Comparison of ENCODE assay signal across 9 cellular contexts in genomic region chr14:64761441-64762043, GRCh38. TPM values are rescaled to one million over a fixed set of nuclear protein-coding genes. Genes with fewer than 3 reads are reported as not detected.
DNase-seq lines count a peak whose midpoint lies in the region; ATAC-seq and TF ChIP-seq lines count a peak whose summit lies in the region.
"Had no signal": no experiment of that assay in that cellular context is flagged by ENCODE, and none has a peak within 500 bp of the region (broad histone marks: within the 10 kb centered on the region; RNA-seq: fewer than 3 reads in every experiment).

No MANE protein-coding gene starts in this region.

- H3K4me3 ChIP-seq in body of pancreas: no peak overlapping the region
- H3K4me3 ChIP-seq in kidney epithelial cell (ENCODE audit: low read depth, low read length): no peak overlapping the region
- no peak overlapping the region for H3K4me3 ChIP-seq in tibial artery

- H3K27ac ChIP-seq in body of pancreas: peak overlapping the region; percentile 68 to 86 (median 74)
- H3K27ac ChIP-seq in tibial artery: peak overlapping the region; percentile 81 to 83

- no peak for TF ChIP-seq POLR2A in body of pancreas (IDR thresholded peaks at IDR 0.05)

- no peak overlapping the region for H3K27ac Mint-ChIP-seq in stimulated activated naive B cell treated with anti-CD40 and anti-IgM and Interleukin-4, amounts not matched to agents 10 μg/mL and 1 μg/mL and 100 μg/mL, for 72 hours
- H3K27ac Mint-ChIP-seq: activated naive CD4-positive, alpha-beta T cell treated with anti-CD3 and anti-CD28 coated beads, Interleukin-2, amount 50 U/mL, for 72 hours had no signal

- peaks cover 27 to 31% of the 10 kb centered on the region in 2 donors for H3K4me1 Mint-ChIP-seq in stimulated activated naive B cell treated with anti-CD40 and anti-IgM and Interleukin-4, amounts not matched to agents 10 μg/mL and 1 μg/mL and 100 μg/mL, for 72 hours

- no peak overlapping the region for H3K4me3 Mint-ChIP-seq in stimulated activated naive B cell treated with anti-CD40 and anti-IgM and Interleukin-4, amounts not matched to agents 10 μg/mL and 1 μg/mL and 100 μg/mL, for 72 hours

- peaks cover 66% of the 10 kb centered on the region for H3K4me1 ChIP-seq in body of pancreas
- peaks cover 0 to 78% (median 65%) of the 10 kb centered on the region in 4 donors for H3K4me1 ChIP-seq in tibial artery

- H3K9me3 Mint-ChIP-seq in stimulated activated naive B cell treated with anti-CD40 and anti-IgM and Interleukin-4, amounts not matched to agents 10 μg/mL and 1 μg/mL and 100 μg/mL, for 72 hours: no peaks in the 10 kb centered on the region
- H3K9me3 Mint-ChIP-seq: activated naive CD4-positive, alpha-beta T cell treated with anti-CD3 and anti-CD28 coated beads, Interleukin-2, amount 50 U/mL, for 72 hours had no signal

- ATAC-seq in body of pancreas (no peak), GM18502 (IDR thresholded peaks at IDR 0.05; ENCODE audit: poor library complexity, unreplicated experiment) (no peak), HG02642 (IDR thresholded peaks at IDR 0.05; ENCODE audit: poor library complexity, unreplicated experiment) (no peak)
- no peak for ATAC-seq in stimulated activated naive B cell treated with anti-CD40 and anti-IgM and Interleukin-4, amounts not matched to agents 10 μg/mL and 1 μg/mL and 100 μg/mL, for 72 hours (replicated peaks)
- ATAC-seq: activated naive CD4-positive, alpha-beta T cell treated with anti-CD3 and anti-CD28 coated beads, Interleukin-2, amount 50 U/mL, for 72 hours had no signal

- H3K27me3 Mint-ChIP-seq in stimulated activated naive B cell treated with anti-CD40 and anti-IgM and Interleukin-4, amounts not matched to agents 10 μg/mL and 1 μg/mL and 100 μg/mL, for 72 hours: peaks cover 42 to 55% of the 10 kb centered on the region in 2 donors

- no peaks in the 10 kb centered on the region for H3K9me3 ChIP-seq in body of pancreas
- H3K9me3 ChIP-seq in tibial artery: no peaks in the 10 kb centered on the region

- WGBS in body of pancreas, 2 donors: 23 to 24% methylated on average over 5 of the region's 5 CpGs

- DNase-seq in NCI-H524 (lab: John Stamatoyannopoulos, UW) (peak; percentile 13 to 68), NCI-H524 treated with DMSO at 0.1 percent for 48 hours (lab: John Stamatoyannopoulos, UW) (no peak), body of pancreas (peak in 3 of 4 donors; percentile 44 to 61 (median 53)), kidney epithelial cell (ENCODE audit: low read depth) (no peak), tibial artery (peak in 1 of 2 donors; percentile 73)
- DNase-seq in stimulated activated naive B cell treated with anti-CD40 and anti-IgM and Interleukin-4, amounts not matched to agents 10 μg/mL and 1 μg/mL and 100 μg/mL, for 72 hours: no peak

- TF ChIP-seq CTCF in body of pancreas (IDR thresholded peaks at IDR 0.05): peak in 3 of 7 experiments; percentile 25 to 33 (median 29)
- peak; percentile 13 for TF ChIP-seq CTCF in kidney epithelial cell (IDR thresholded peaks at IDR 0.05; ENCODE audit: insufficient read depth, low read length, poor library complexity, severe bottlenecking)
- peak in 1 of 2 experiments; percentile 8 for TF ChIP-seq CTCF in tibial artery (IDR thresholded peaks at IDR 0.05)

- H3K36me3 Mint-ChIP-seq in stimulated activated naive B cell treated with anti-CD40 and anti-IgM and Interleukin-4, amounts not matched to agents 10 μg/mL and 1 μg/mL and 100 μg/mL, for 72 hours: no peaks in the 10 kb centered on the region
- H3K36me3 Mint-ChIP-seq: activated naive CD4-positive, alpha-beta T cell treated with anti-CD3 and anti-CD28 coated beads, Interleukin-2, amount 50 U/mL, for 72 hours had no signal

- intact Hi-C loops in body of pancreas (cut with DNase I) (no loop called here), tibial artery (cut with DNase I; ENCODE audit: low total_unique reads) (loop anchor here (5.0 to 10.0 kb wide), 2 partner anchors 217 to 259 kb away; partner anchors contain the start of genes HSPA2, PPP1R36, ZBTB1 and ZBTB25)

- H3K36me3 ChIP-seq in body of pancreas (replicated peaks in 1 of 2; ENCODE audit: insufficient read depth in 1 of 2, low read depth in 2 of 2) (no peaks in the 10 kb centered on the region), kidney epithelial cell (ENCODE audit: control insufficient read depth, insufficient read depth, low read length) (no peaks in the 10 kb centered on the region), tibial artery (no peaks in the 10 kb centered on the region)

- no peaks in the 10 kb centered on the region for H3K27me3 ChIP-seq in body of pancreas
- no peaks in the 10 kb centered on the region for H3K27me3 ChIP-seq in kidney epithelial cell (ENCODE audit: control insufficient read depth, insufficient read depth, low read length)
- no peaks in the 10 kb centered on the region for H3K27me3 ChIP-seq in tibial artery

RNA-seq across cellular contexts. Expression of gene PLEKHG3, which starts 57.3 kb away (rescaled TPM):
- total RNA-seq in body of pancreas (10 to 100 TPM; 34.5 to 40.2 TPM), kidney epithelial cell (109 and 136 TPM in 2 replicates)

Comparison
In these comparisons a context has a peak if more than half of its experiments do, and no peak if none do; other contexts are left out.
1. DNase-seq: peak in NCI-H524 (2 of 2) and body of pancreas (3 of 4); none in NCI-H524 treated with DMSO at 0.1 percent for 48 hours (single experiment), kidney epithelial cell (single experiment) and stimulated activated naive B cell treated with anti-CD40 and anti-IgM and Interleukin-4, amounts not matched to agents 10 μg/mL and 1 μg/mL and 100 μg/mL, for 72 hours (single experiment).